9 cellular contexts compared by ENCODE assay signal in the genomic region with DNA sequence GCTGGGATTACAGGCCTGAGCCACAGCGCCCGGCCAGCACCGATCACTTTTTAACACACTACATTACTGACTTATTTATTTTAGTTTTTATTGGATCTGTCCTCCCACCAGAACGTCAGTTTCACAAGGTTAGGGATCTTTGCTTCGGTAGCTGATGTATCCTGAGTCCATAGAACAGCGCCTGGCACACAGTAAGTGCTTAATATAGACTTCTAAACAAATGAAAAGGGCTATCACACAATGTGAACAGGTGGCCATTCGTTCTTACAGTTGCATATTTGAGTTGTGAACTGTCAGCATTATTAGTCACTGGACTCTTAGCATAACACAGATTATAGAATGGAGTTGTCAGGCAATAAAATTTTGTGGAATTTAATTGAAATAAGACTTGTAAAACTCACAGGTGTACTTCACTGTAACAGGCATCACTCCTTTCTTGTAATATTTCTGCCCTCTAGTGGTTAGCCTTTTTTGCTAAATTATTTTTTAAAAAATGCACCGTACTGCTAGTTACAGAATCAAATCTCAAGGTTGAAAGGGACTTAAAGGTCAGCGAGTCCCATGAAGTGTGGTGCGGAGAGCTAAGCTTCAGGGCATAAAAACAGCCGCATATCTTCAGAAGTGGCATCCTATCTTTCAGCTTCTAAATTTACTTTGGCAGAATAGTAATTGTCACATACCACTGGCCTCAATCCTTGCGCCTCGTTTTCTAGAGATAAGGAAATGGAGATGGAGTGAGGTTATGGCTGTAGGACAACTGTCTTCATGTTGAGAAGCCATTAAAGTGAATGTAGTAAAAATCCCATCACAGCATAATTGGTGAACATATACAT. TPM values are rescaled to one million over a fixed set of nuclear protein-coding genes. Genes with fewer than 3 reads are reported as not detected.
A peak's percentile ranks its signal among the peaks of the same experiment; 100 is the strongest.
DNase-seq lines count a peak whose midpoint lies in the region; ATAC-seq and TF ChIP-seq lines count a peak whose summit lies in the region.
"Had no signal": no experiment of that assay in that cellular context is flagged by ENCODE, and none has a peak within 500 bp of the region (broad histone marks: within the 10 kb centered on the region; RNA-seq: fewer than 3 reads in every experiment).

No MANE protein-coding gene starts in this region.

- in situ Hi-C loops in brain microvascular endothelial cell (cut with HindIII; ENCODE audit: low pct_ligation_motif_present, low sequenced_read_pairs) = no loop called here

- H3K18ac ChIP-seq in mesendoderm (ENCODE audit: low read length) = no peak overlapping the region

- no peak overlapping the region for H3K27ac ChIP-seq in brain microvascular endothelial cell
- no peak overlapping the region for H3K27ac ChIP-seq in mesendoderm (ENCODE audit: low read depth, low read length)
- H3K27ac ChIP-seq: BLaER1 had no signal

- ATAC-seq in GM21737 (IDR thresholded peaks at IDR 0.05; ENCODE audit: unreplicated experiment) = no peak

- H3K79me1 ChIP-seq in mesendoderm (ENCODE audit: low read length) = peaks cover 2% of the 10 kb centered on the region

- H3K79me2 ChIP-seq in mesendoderm (ENCODE audit: control insufficient read depth, insufficient read depth, low read length) = peaks cover 10% of the 10 kb centered on the region

- peak; percentile 41 for TF ChIP-seq CTCF in brain microvascular endothelial cell (IDR thresholded peaks at IDR 0.05; ENCODE audit: low read depth, low read length, missing control alignments)

- H2BK120ac ChIP-seq in mesendoderm (ENCODE audit: low read depth, low read length) = no peak overlapping the region

- H2AK5ac ChIP-seq in mesendoderm (ENCODE audit: low read length) = no peak overlapping the region

- H3K9ac ChIP-seq in mesendoderm (ENCODE audit: low read length) = no peak overlapping the region
- H3K9ac ChIP-seq: BLaER1 had no signal

- H3K4me3 ChIP-seq in brain microvascular endothelial cell (ENCODE audit: low read depth, low read length) (no peak overlapping the region), mesendoderm (ENCODE audit: low read length) (no peak overlapping the region)
- H3K4me3 ChIP-seq: BLaER1 had no signal

- no peak overlapping the region for H2BK15ac ChIP-seq in mesendoderm (replicated peaks; ENCODE audit: low read depth)

- peak overlapping the region; percentile 5 for H3K56ac ChIP-seq in mesendoderm (ENCODE audit: low read length)

- WGBS in mesendoderm (ENCODE audit: extremely low coverage, insufficient coverage, low lambda C conversion rate) = no CpG with 5 or more reads among the region's 13 CpGs

- no peak overlapping the region for H3K23ac ChIP-seq in mesendoderm (ENCODE audit: low read length)

- peak; percentile 17 to 62 (median 59) for DNase-seq in NCI-H1417 (lab: John Stamatoyannopoulos, UW)
- DNase-seq in NCI-H1417 treated with DMSO at 0.1 percent for 48 hours (lab: John Stamatoyannopoulos, UW) = no peak
- DNase-seq in NCI-H1694 (lab: John Stamatoyannopoulos, UW) = peak; percentile 8
- no peak for DNase-seq in brain microvascular endothelial cell
- peak; percentile 40 for DNase-seq in mesendoderm
- no peak for DNase-seq in Ammon's horn (ENCODE audit: low spot score)
- no peak for DNase-seq in stimulated activated CD4-positive, alpha-beta T cell treated with anti-CD3 and anti-CD28 coated beads, Interleukin-12 subunit alpha, Interleukin-12 subunit beta, amount 100 ng/mL, for 4 hours

- H3K4me2 ChIP-seq in mesendoderm (ENCODE audit: low read length) = no peak overlapping the region
- H3K4me2 ChIP-seq: BLaER1 had no signal

- no peaks in the 10 kb centered on the region for H3K4me1 ChIP-seq in mesendoderm (ENCODE audit: control insufficient read depth, low read depth, low read length)

- H4K5ac ChIP-seq in mesendoderm (ENCODE audit: low read length) = no peak overlapping the region

- H2BK5ac ChIP-seq in mesendoderm (ENCODE audit: low read length) = no peak overlapping the region

- no peak overlapping the region for H3K4ac ChIP-seq in mesendoderm (ENCODE audit: low read depth, low read length)

- no peak overlapping the region for H4K8ac ChIP-seq in mesendoderm (ENCODE audit: low read depth, low read length)

- H3K27me3 ChIP-seq in brain microvascular endothelial cell (replicated peaks) = no peaks in the 10 kb centered on the region
- H3K27me3 ChIP-seq in mesendoderm (ENCODE audit: insufficient read depth, low read length, poor library complexity) = no peaks in the 10 kb centered on the region
- H3K27me3 ChIP-seq: BLaER1 had no signal

- H3K36me3 ChIP-seq in brain microvascular endothelial cell (replicated peaks) (no peaks in the 10 kb centered on the region), mesendoderm (ENCODE audit: control insufficient read depth, insufficient read depth, low read length) (no peaks in the 10 kb centered on the region)
- H3K36me3 ChIP-seq: BLaER1 had no signal

RNA-seq across cellular contexts. Expression of a gene that starts 3.4 kb away (rescaled TPM):
- polyA plus RNA-seq in mesendoderm (2013, experiment 1 of 2) = 38.5 TPM
- 40.5 TPM for polyA plus RNA-seq in mesendoderm (2013, experiment 2 of 2)

Comparison
In these comparisons a context has a peak if more than half of its experiments do, and no peak if none do; other contexts are left out.
1. DNase-seq: peak in NCI-H1417 (3 of 3), NCI-H1694 (single experiment) and mesendoderm (single experiment); none in NCI-H1417 treated with DMSO at 0.1 percent for 48 hours (single experiment), brain microvascular endothelial cell (single experiment), Ammon's horn (single experiment) and stimulated activated CD4-positive, alpha-beta T cell treated with anti-CD3 and anti-CD28 coated beads, Interleukin-12 subunit alpha, Interleukin-12 subunit beta, amount 100 ng/mL, for 4 hours (single experiment).